Comparison of ENCODE assay signal across 8 cellular contexts in the genomic region with DNA sequence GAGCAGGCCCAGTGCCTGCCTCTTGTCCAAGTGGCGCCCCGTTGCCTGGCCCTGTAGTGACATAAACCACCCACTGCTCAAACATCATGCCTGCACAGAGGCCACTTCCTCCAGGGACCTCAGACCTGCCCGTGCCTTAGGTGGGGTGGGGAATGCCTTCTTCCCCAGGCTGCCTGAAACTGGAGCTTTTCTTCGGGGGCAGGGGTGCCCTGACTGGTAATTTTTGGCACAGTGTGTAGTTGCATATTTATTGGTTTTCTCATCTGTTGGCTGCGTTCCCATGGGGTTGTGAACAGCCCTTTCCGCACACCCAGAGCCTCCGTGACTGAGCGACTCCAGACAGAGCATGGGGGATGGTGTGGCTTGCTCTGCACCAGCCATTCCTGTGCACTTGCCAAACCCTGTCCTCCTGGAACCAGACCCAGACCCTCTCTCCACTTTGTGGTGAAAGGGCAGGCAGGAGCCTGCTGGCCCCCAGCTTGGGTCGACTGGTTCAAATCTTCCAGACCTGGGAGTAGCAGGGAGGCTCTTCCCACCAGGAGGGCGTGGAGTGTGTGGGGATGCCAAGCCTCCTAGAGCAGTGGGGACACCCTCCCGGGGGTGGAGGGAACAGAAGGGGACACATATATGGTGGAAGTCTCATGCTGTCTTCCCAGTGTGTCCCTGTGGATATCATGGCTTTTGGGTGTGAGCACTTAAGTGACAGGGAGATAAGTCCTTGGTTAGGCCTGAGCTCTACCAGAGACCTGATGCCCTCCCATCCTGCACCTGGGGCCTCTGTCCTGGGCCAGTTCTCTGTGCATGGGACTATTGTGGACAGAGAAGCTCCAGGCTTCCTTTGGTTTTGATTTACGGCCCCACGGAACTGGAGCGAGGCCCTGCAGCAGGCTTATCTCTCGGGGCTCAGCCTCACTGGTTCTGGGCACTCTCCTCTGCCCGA. TPM values are rescaled to one million over a fixed set of nuclear protein-coding genes. Genes with fewer than 3 reads are reported as not detected.
A peak's percentile ranks its signal among the peaks of the same experiment; 100 is the strongest.
DNase-seq lines count a peak whose midpoint lies in the region; ATAC-seq and TF ChIP-seq lines count a peak whose summit lies in the region.

No MANE protein-coding gene starts in this region.

- H3K36me3 ChIP-seq in BE2C (no peaks in the 10 kb centered on the region), MG63 (no peaks in the 10 kb centered on the region), Caco-2 (ENCODE audit: control insufficient read depth, insufficient read depth, low read length) (no peaks in the 10 kb centered on the region)

- no peaks in the 10 kb centered on the region for H3K27me3 Mint-ChIP-seq in Caco-2 (ENCODE audit: insufficient read depth, unreplicated experiment)

- H3K4me1 ChIP-seq in BE2C, result peaks cover 4% of the 10 kb centered on the region; the same call in 1 of the 2 replicates
- no peaks in the 10 kb centered on the region for H3K4me1 ChIP-seq in Caco-2

- CTCF ChIA-PET in Caco-2 (lab: Charles Lee), result no interaction called here

- DNase-seq in BE2C, result peak; percentile 39
- DNase-seq in MG63, result peak; percentile 90
- peak; percentile 59 for DNase-seq in choroid plexus epithelial cell (ENCODE audit: low read depth)
- DNase-seq in mucosa of gallbladder (ENCODE audit: low spot score), result peak; percentile 74
- DNase-seq in Caco-2, result no peak
- DNase-seq in iPS-NIHi7 (ENCODE audit: extremely low spot score), result no peak
- no peak for DNase-seq in T-helper 2 cell

- POLR2A ChIA-PET in Caco-2 (lab: Charles Lee), result no interaction called here

- no peak overlapping the region for H3K27ac Mint-ChIP-seq in Caco-2 (ENCODE audit: unreplicated experiment)

- H3K4me3 ChIP-seq in BE2C (ENCODE audit: low read depth, low read length), result no peak overlapping the region
- H3K4me3 ChIP-seq in MG63, result no peak overlapping the region
- no peak overlapping the region for H3K4me3 ChIP-seq in choroid plexus epithelial cell (ENCODE audit: low read depth, low read length)
- no peak overlapping the region for H3K4me3 ChIP-seq in Caco-2 (ENCODE audit: low read depth, low read length)

- H3K27me3 ChIP-seq in BE2C (no peaks in the 10 kb centered on the region), MG63 (no peaks in the 10 kb centered on the region), Caco-2 (replicated peaks; ENCODE audit: control insufficient read depth, insufficient read depth, low read length) (no peaks in the 10 kb centered on the region)

- H3K9me3 ChIP-seq in BE2C (no peaks in the 10 kb centered on the region), MG63 (no peaks in the 10 kb centered on the region), Caco-2 (no peaks in the 10 kb centered on the region)

- H3K4me1 Mint-ChIP-seq in Caco-2 (ENCODE audit: low read depth, unreplicated experiment), result no peaks in the 10 kb centered on the region

- TF ChIP-seq CTCF in BE2C (IDR thresholded peaks at IDR 0.05; ENCODE audit: low read depth, low read length) (no peak), choroid plexus epithelial cell (conservative IDR thresholded peaks at IDR 0.05; ENCODE audit: low read depth, low read length) (no peak), Caco-2 (IDR thresholded peaks at IDR 0.05; ENCODE audit: insufficient read depth in 1 of 2, low read depth in 1 of 2, low read length in 1 of 2, severe bottlenecking in 1 of 2, unreplicated experiment in 1 of 2) (no peak)

- no peak for ATAC-seq in GM19035 (IDR thresholded peaks at IDR 0.05; ENCODE audit: unreplicated experiment)

- no TSS peak for BruUV-seq in Caco-2 (replicated peaks; lab: Mats Ljungman, UMichigan)

- H3K36me3 Mint-ChIP-seq in Caco-2 (ENCODE audit: insufficient read depth, unreplicated experiment), result no peaks in the 10 kb centered on the region

- H3K4me3 Mint-ChIP-seq in Caco-2 (ENCODE audit: unreplicated experiment), result no peak overlapping the region

- intact Hi-C loops in Caco-2 (cut with micrococcal nuclease; ENCODE audit: unreplicated experiment), result no loop called here

- H3K9me3 Mint-ChIP-seq in Caco-2 (ENCODE audit: unreplicated experiment), result no peaks in the 10 kb centered on the region

RNA-seq across cellular contexts. Expression of gene WNK2, which starts 39.6 kb away (rescaled TPM):
- polyA plus RNA-seq in BE2C (2012; ENCODE audit: insufficient read depth, insufficient read length, low read depth), result 7.2 TPM
- 0.17 and 1.1 TPM in 2 replicates for total RNA-seq in MG63 (2014; rRNA removed; shearing (Covaris generic); ENCODE audit: low replicate concordance)
- 37.2 TPM for total RNA-seq in mucosa of gallbladder
- 21.7 and 23.4 TPM in 2 replicates for total RNA-seq in Caco-2 (2022)

Comparison
In these comparisons a context has a peak if more than half of its experiments do, and no peak if none do; other contexts are left out.
1. DNase-seq: peak in BE2C (single experiment), MG63 (single experiment), choroid plexus epithelial cell (single experiment) and mucosa of gallbladder (single experiment); none in Caco-2 (0 of 2), iPS-NIHi7 (single experiment) and T-helper 2 cell (0 of 5).
2. RNA of gene WNK2, which starts 39.6 kb away (total RNA-seq): 37.2 TPM in mucosa of gallbladder (single experiment) and 21.7 to 23.4 TPM in Caco-2; 0.17 to 1.1 TPM in MG63; every median in the first group is over 10 times any median in the second.